ENCODE assay signal across 11 cellular contexts in the genomic region with DNA sequence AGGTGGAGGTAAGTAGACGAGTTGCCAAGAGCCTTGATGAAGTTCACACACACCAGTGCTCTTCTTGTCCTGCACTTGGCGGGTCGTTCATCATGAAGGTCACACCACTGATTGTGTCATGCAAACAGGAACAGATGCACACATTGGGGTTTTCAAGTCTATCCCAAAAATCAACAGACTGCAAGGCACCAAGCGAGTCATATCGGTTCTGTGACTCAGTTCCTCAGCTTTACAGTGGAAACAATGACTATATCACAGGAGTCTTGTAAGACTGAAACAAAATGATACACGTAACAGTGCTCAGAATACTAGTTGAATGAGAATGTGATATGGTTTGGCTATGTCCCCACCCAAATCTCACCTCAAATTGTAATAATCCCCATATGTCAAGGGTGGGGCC.
DNase-seq lines count a peak whose midpoint lies in the region; ATAC-seq and TF ChIP-seq lines count a peak whose summit lies in the region.
"Had no signal": no experiment of that assay in that cellular context is flagged by ENCODE, and none has a peak within 500 bp of the region (broad histone marks: within the 10 kb centered on the region; RNA-seq: fewer than 3 reads in every experiment).

No MANE protein-coding gene starts in this region.

- H2BK120ac ChIP-seq in IMR-90 (ENCODE audit: low read depth, low read length), result no peak overlapping the region

- no peak overlapping the region for H3K9ac ChIP-seq in BLaER1 treated with 17β-estradiol and CSF1 and Interleukin-3, amounts not matched to agents 10 nM and 100 nM
- H3K9ac ChIP-seq in IMR-90 (ENCODE audit: low read depth, low read length), result no peak overlapping the region

- dilution Hi-C loops in IMR-90 (cut with HindIII; ENCODE audit: low sequenced_read_pairs, unreplicated experiment), result no loop called here

- no peak for TF ChIP-seq RAD21 in IMR-90 (IDR thresholded peaks at IDR 0.05; ENCODE audit: low read length)

- H3K27me3 Mint-ChIP-seq in activated naive CD8-positive, alpha-beta T cell treated with anti-CD3 and anti-CD28 coated beads for 36 hours, result peaks cover 4% of the 10 kb centered on the region

- no peak overlapping the region for H3K27ac ChIP-seq in BLaER1 treated with 17β-estradiol and CSF1 and Interleukin-3, amounts not matched to agents 10 nM and 100 nM
- H3K27ac ChIP-seq in IMR-90 (ENCODE audit: insufficient read depth, low read length) (no peak overlapping the region), heart left ventricle (no peak overlapping the region)

- H3K23ac ChIP-seq in IMR-90 (ENCODE audit: low read depth, low read length), result no peak overlapping the region

- DNase-seq in IMR-90, result peak; percentile 85
- DNase-seq in activated naive CD8-positive, alpha-beta T cell treated with anti-CD3 and anti-CD28 coated beads for 36 hours, result peak; percentile 32
- DNase-seq in stimulated activated CD4-positive, alpha-beta T cell treated with anti-CD3 and anti-CD28 coated beads, Interleukin-2, amount 100 ng/mL, for 24 hours, result peak; percentile 34 to 51
- no peak for DNase-seq in globus pallidus (ENCODE audit: low spot score)
- DNase-seq in heart left ventricle, result no peak
- no peak for DNase-seq in hypothalamus (lab: John Stamatoyannopoulos, UW)
- DNase-seq: DMS153; effector CD8-positive, alpha-beta T cell; NCI-H446 treated with DMSO at 0.1 percent for 48 hours had no signal

- H3K56ac ChIP-seq in IMR-90 (ENCODE audit: extremely low read depth, insufficient read depth, low read length), result no peak overlapping the region

- intact Hi-C loops in IMR-90 (cut with micrococcal nuclease), result no loop called here
- intact Hi-C loops in heart left ventricle (cut with DNase I), result loop anchor here in 1 of 10 donors (5.0 kb wide), 1 partner anchor 67 kb away; no protein-coding TSS in a partner anchor

- peak overlapping the region; percentile 35 to 76 (median 56) for H3K4me2 ChIP-seq in BLaER1 treated with 17β-estradiol and CSF1 and Interleukin-3, amounts not matched to agents 10 nM and 100 nM
- no peak overlapping the region for H3K4me2 ChIP-seq in IMR-90 (ENCODE audit: low read depth, low read length)

- no peak overlapping the region for H3K4me3 ChIP-seq in BLaER1 treated with 17β-estradiol and CSF1 and Interleukin-3, amounts not matched to agents 10 nM and 100 nM
- H3K4me3 ChIP-seq in IMR-90 (ENCODE audit: insufficient read depth, low read depth, low read length) (no peak overlapping the region), heart left ventricle (no peak overlapping the region)

- POLR2A ChIA-PET in IMR-90 (lab: Charles Lee; ENCODE audit: unreplicated experiment), result no interaction called here

- WGBS in IMR-90 (ENCODE audit: extremely low coverage in 2 of 2, insufficient read length in 1 of 2), 2 experiments, result 83% methylated on average over 1 of the region's 6 CpGs; no CpG with 5 or more reads in 1 of the 2 experiments
- WGBS in heart left ventricle, 4 donors, result 94 to 96% (median 95%) methylated on average over 6 of the region's 6 CpGs

- no TSS peak for BruUV-seq in IMR-90 (replicated peaks; lab: Mats Ljungman, UMichigan)

- no peaks in the 10 kb centered on the region for H3K79me1 ChIP-seq in IMR-90 (ENCODE audit: low read depth in 1 of 2, low read length in 2 of 2)

- peaks cover 5% of the 10 kb centered on the region for H3K36me3 Mint-ChIP-seq in activated naive CD8-positive, alpha-beta T cell treated with anti-CD3 and anti-CD28 coated beads for 36 hours

- no peak for TF ChIP-seq POLR2A in IMR-90 (IDR thresholded peaks at IDR 0.05; ENCODE audit: low read depth, low read length)
- TF ChIP-seq POLR2A in heart left ventricle (IDR thresholded peaks at IDR 0.05), result no peak

- no peak overlapping the region for H4K8ac ChIP-seq in IMR-90 (ENCODE audit: low read depth in 2 of 2, low read length in 2 of 2)

- 0 out of 2 replicates have a peak overlapping the region, but pooled peaks have one; percentile 6 for H2BK20ac ChIP-seq in IMR-90 (ENCODE audit: low read depth, low read length)

- H3K18ac ChIP-seq in IMR-90 (ENCODE audit: low read depth, low read length), result no peak overlapping the region

- H2AK5ac ChIP-seq in IMR-90 (ENCODE audit: low read depth, low read length), result peak overlapping the region; percentile 31; the same call in 1 of the 2 replicates

- H3K4me1 Mint-ChIP-seq in activated naive CD8-positive, alpha-beta T cell treated with anti-CD3 and anti-CD28 coated beads for 36 hours, result peaks cover 18% of the 10 kb centered on the region

- CTCF ChIA-PET in IMR-90 (lab: Yijun Ruan, JAX), result no interaction called here

- no peak for TF ChIP-seq CTCF in IMR-90 (conservative IDR thresholded peaks at IDR 0.05; ENCODE audit: low read depth, low read length)
- TF ChIP-seq CTCF in heart left ventricle (IDR thresholded peaks at IDR 0.05), result no peak

- H3K9me1 ChIP-seq in IMR-90 (ENCODE audit: insufficient read depth, low read length), result peaks cover 3% of the 10 kb centered on the region; the same call in 1 of the 2 replicates

- no peaks in the 10 kb centered on the region for H4K20me1 ChIP-seq in BLaER1 treated with 17β-estradiol and CSF1 and Interleukin-3, amounts not matched to agents 10 nM and 100 nM
- no peaks in the 10 kb centered on the region for H4K20me1 ChIP-seq in IMR-90 (ENCODE audit: insufficient read depth, low read length)

- in situ Hi-C loops in IMR-90 (cut with MboI; ENCODE audit: low sequenced_read_pairs), result loop anchor here (25.0 kb wide), 1 partner anchor 532 kb away; a partner anchor contains a TSS

- no peak overlapping the region for H4K91ac ChIP-seq in IMR-90 (ENCODE audit: insufficient read depth, low read depth, low read length)

- no peak overlapping the region for H3K14ac ChIP-seq in IMR-90 (replicated peaks; ENCODE audit: low read depth, low read length)

- H4K5ac ChIP-seq in IMR-90 (ENCODE audit: low read depth, low read length), result no peak overlapping the region

- no peak overlapping the region for H3K4ac ChIP-seq in IMR-90 (ENCODE audit: low read depth, low read length)

- peaks cover 0 to 10% (median 0%) of the 10 kb centered on the region in 11 experiments; a peak in 5 of 22 replicates for H3K9me3 ChIP-seq in BLaER1 treated with 17β-estradiol and CSF1 and Interleukin-3, amounts not matched to agents 10 nM and 100 nM (replicated peaks in 1 of 11)
- H3K9me3 ChIP-seq in IMR-90 (ENCODE audit: control insufficient read depth, insufficient read depth, low read length) (0 out of 2 replicates have a peak, but pooled peaks cover 3% of the 10 kb centered on the region), heart left ventricle (peaks cover 0 to 5% (median 0%) of the 10 kb centered on the region in 12 donors)

- H2AFZ ChIP-seq in IMR-90 (replicated peaks; ENCODE audit: low read length, poor library complexity), result no peak overlapping the region

- peaks cover 17% of the 10 kb centered on the region for H3K9me3 Mint-ChIP-seq in activated naive CD8-positive, alpha-beta T cell treated with anti-CD3 and anti-CD28 coated beads for 36 hours

- H2BK5ac ChIP-seq in IMR-90 (ENCODE audit: low read depth, low read length, poor library complexity, severe bottlenecking), result no peak overlapping the region

- H3K36me3 ChIP-seq in BLaER1 treated with 17β-estradiol and CSF1 and Interleukin-3, amounts not matched to agents 10 nM and 100 nM, result no peaks in the 10 kb centered on the region
- H3K36me3 ChIP-seq in IMR-90 (ENCODE audit: control insufficient read depth, insufficient read depth, low read length), result no peaks in the 10 kb centered on the region
- no peaks in the 10 kb centered on the region for H3K36me3 ChIP-seq in heart left ventricle

- no peak overlapping the region for H3K4me3 Mint-ChIP-seq in activated naive CD8-positive, alpha-beta T cell treated with anti-CD3 and anti-CD28 coated beads for 36 hours

- H3K4me1 ChIP-seq in BLaER1 treated with 17β-estradiol and CSF1 and Interleukin-3, amounts not matched to agents 10 nM and 100 nM, result peaks cover 22 to 42% (median 40%) of the 10 kb centered on the region in 10 experiments
- H3K4me1 ChIP-seq in IMR-90 (ENCODE audit: control insufficient read depth, insufficient read depth, low read length), result peaks cover 5% of the 10 kb centered on the region
- peaks cover 0 to 9% (median 0%) of the 10 kb centered on the region in 12 donors for H3K4me1 ChIP-seq in heart left ventricle

- H2BK15ac ChIP-seq in IMR-90 (ENCODE audit: low read depth, low read length), result peak overlapping the region; percentile 57; the same call in 2 of the 3 replicates

- H2AK9ac ChIP-seq in IMR-90 (replicated peaks; ENCODE audit: low read depth, low read length, poor library complexity), result no peak overlapping the region

- H3K27ac Mint-ChIP-seq in activated naive CD8-positive, alpha-beta T cell treated with anti-CD3 and anti-CD28 coated beads for 36 hours, result peak overlapping the region; percentile 57
- H3K27ac Mint-ChIP-seq: progenitor cell of endocrine pancreas had no signal

- ATAC-seq in IMR-90 (ENCODE audit: low read depth), result no peak
- no peak for ATAC-seq in heart left ventricle

- H3K27me3 ChIP-seq in BLaER1 treated with 17β-estradiol and CSF1 and Interleukin-3, amounts not matched to agents 10 nM and 100 nM, result no peaks in the 10 kb centered on the region
- H3K27me3 ChIP-seq in IMR-90 (ENCODE audit: control insufficient read depth, insufficient read depth, low read length), result no peaks in the 10 kb centered on the region
- no peaks in the 10 kb centered on the region for H3K27me3 ChIP-seq in heart left ventricle

TF ChIP-seq in IMR-90, 13 proteins besides CTCF, POLR2A, EP300 and RAD21:
- TF ChIP-seq CEBPB (IDR thresholded peaks at IDR 0.05; ENCODE audit: low read depth, low read length) (peak; percentile 64; the same call in 1 of the 2 replicates), FOS (IDR thresholded peaks at IDR 0.05; ENCODE audit: low read depth, low read length) (peak; percentile 59; the same call in 1 of the 2 replicates), RCOR1 (IDR thresholded peaks at IDR 0.05; ENCODE audit: insufficient replicate concordance, low read length) (no peak), BHLHE40 (IDR thresholded peaks at IDR 0.05; ENCODE audit: low read depth, low read length) (no peak)

Comparison
In these comparisons a context has a peak if more than half of its experiments do, and no peak if none do; other contexts are left out.
1. DNase-seq: peak in IMR-90 (single experiment), activated naive CD8-positive, alpha-beta T cell treated with anti-CD3 and anti-CD28 coated beads for 36 hours (single experiment) and stimulated activated CD4-positive, alpha-beta T cell treated with anti-CD3 and anti-CD28 coated beads, Interleukin-2, amount 100 ng/mL, for 24 hours (2 of 2); none in globus pallidus (single experiment), heart left ventricle (0 of 5) and hypothalamus (0 of 51).